Comparison of ENCODE assay signal across 19 cellular contexts in the genomic region with DNA sequence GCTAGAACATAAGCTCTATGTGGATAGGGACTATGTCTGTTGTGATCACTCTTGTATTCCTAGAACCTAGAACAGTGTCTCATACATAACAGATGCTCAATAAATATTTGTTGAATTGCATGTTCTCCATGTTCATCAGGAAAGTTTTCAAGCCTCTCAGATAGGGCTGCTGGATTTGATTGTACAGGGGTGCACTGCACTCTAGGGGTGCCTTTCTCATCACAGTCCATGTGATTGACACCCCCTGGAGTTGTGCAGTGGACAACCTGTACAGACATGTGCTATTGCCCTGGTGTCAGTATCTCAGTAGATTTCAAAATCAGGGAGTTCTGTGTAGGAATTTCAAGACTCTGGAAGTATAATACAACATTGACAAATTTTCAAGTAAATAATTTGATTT. TPM values are rescaled to one million over a fixed set of nuclear protein-coding genes. Genes with fewer than 3 reads are reported as not detected.
DNase-seq lines count a peak whose midpoint lies in the region; ATAC-seq and TF ChIP-seq lines count a peak whose summit lies in the region.
"Had no signal": no experiment of that assay in that cellular context is flagged by ENCODE, and none has a peak within 500 bp of the region (broad histone marks: within the 10 kb centered on the region; RNA-seq: fewer than 3 reads in every experiment).

No MANE protein-coding gene starts in this region.

- H3K4me1 ChIP-seq in GM23248 (ENCODE audit: insufficient read depth) (peaks cover 82% of the 10 kb centered on the region), hepatocyte (ENCODE audit: insufficient read depth) (peaks cover 37% of the 10 kb centered on the region), skeletal muscle tissue (ENCODE audit: control insufficient read depth in 3 of 3, insufficient read depth in 3 of 3, low read length in 3 of 3) (peaks cover 33 to 51% (median 46%) of the 10 kb centered on the region in 3 donors), body of pancreas (peaks cover 51% of the 10 kb centered on the region)
- H3K4me1 ChIP-seq in CD8-positive, alpha-beta memory T cell (ENCODE audit: insufficient read depth, low read length) = peaks cover 6% of the 10 kb centered on the region
- H3K4me1 ChIP-seq: HAP-1 had no signal

- no peak overlapping the region for H2AFZ ChIP-seq in GM23248
- no peak overlapping the region for H2AFZ ChIP-seq in hepatocyte

- peaks cover 77% of the 10 kb centered on the region for H3F3A ChIP-seq in GM23248 (ENCODE audit: insufficient read depth)

- H3K27me3 ChIP-seq in GM23248 (replicated peaks; ENCODE audit: insufficient read depth) = no peaks in the 10 kb centered on the region
- H3K27me3 ChIP-seq in hepatocyte = no peaks in the 10 kb centered on the region
- no peaks in the 10 kb centered on the region for H3K27me3 ChIP-seq in skeletal muscle tissue (ENCODE audit: control insufficient read depth in 3 of 3, insufficient read depth in 3 of 3, low read length in 3 of 3)
- H3K27me3 ChIP-seq in body of pancreas = no peaks in the 10 kb centered on the region
- no peaks in the 10 kb centered on the region for H3K27me3 ChIP-seq in CD8-positive, alpha-beta memory T cell (ENCODE audit: insufficient read depth, low read length, poor library complexity, severe bottlenecking)
- H3K27me3 ChIP-seq: adrenal gland, MG63 had no signal

- no peaks in the 10 kb centered on the region for H3K9me2 ChIP-seq in GM23248 (ENCODE audit: insufficient read depth)
- no peaks in the 10 kb centered on the region for H3K9me2 ChIP-seq in hepatocyte (replicated peaks; ENCODE audit: insufficient read depth)

- no peaks in the 10 kb centered on the region for H4K20me1 ChIP-seq in GM23248 (ENCODE audit: insufficient read depth)
- peaks cover 54% of the 10 kb centered on the region for H4K20me1 ChIP-seq in hepatocyte (ENCODE audit: insufficient read depth, poor library complexity, severe bottlenecking)

- H3K79me2 ChIP-seq in GM23248 (ENCODE audit: insufficient read depth) (peaks cover 95% of the 10 kb centered on the region), hepatocyte (peaks cover 100% of the 10 kb centered on the region)

- H3K27ac ChIP-seq in GM23248 (peak overlapping the region; percentile 89), hepatocyte (peak overlapping the region; percentile 77), skeletal muscle tissue (ENCODE audit: low read depth, low read length) (peak overlapping the region; percentile 2), body of pancreas (peak overlapping the region in 2 of 4 donors; percentile 51 to 52)
- no peak overlapping the region for H3K27ac ChIP-seq in CD8-positive, alpha-beta memory T cell (ENCODE audit: low read depth, low read length)
- H3K27ac ChIP-seq: psoas muscle had no signal

- H3K36me3 Mint-ChIP-seq in brain = peaks cover 36% of the 10 kb centered on the region
- H3K36me3 Mint-ChIP-seq in CD8-positive, alpha-beta memory T cell = peaks cover 13 to 32% (median 23%) of the 10 kb centered on the region in 3 donors

- H3K4me3 ChIP-seq in GM23248 (no peak overlapping the region), hepatocyte (no peak overlapping the region), skeletal muscle tissue (ENCODE audit: low read length in 3 of 3) (no peak overlapping the region), body of pancreas (no peak overlapping the region)
- H3K4me3 ChIP-seq in CD8-positive, alpha-beta memory T cell (ENCODE audit: low read length) = no peak overlapping the region
- H3K4me3 ChIP-seq: adrenal gland, HAP-1, MG63, psoas muscle had no signal

- H3K9ac ChIP-seq in GM23248 (no peak overlapping the region), skeletal muscle tissue (ENCODE audit: low read depth in 1 of 3, low read length in 3 of 3) (no peak overlapping the region)

- intact Hi-C loops in body of pancreas (cut with DNase I) = no loop called here

- peak overlapping the region in 1 of 5 experiments; percentile 29 for H3K4me3 Mint-ChIP-seq in brain
- H3K4me3 Mint-ChIP-seq in CD8-positive, alpha-beta memory T cell = peak overlapping the region in 2 of 7 donors; percentile 2 to 36
- H3K4me3 Mint-ChIP-seq: T-helper 1 cell treated with Interleukin-12 subunit alpha and Interleukin-12 subunit beta and Interleukin-4 antibody, amounts not matched to agents 30 μg/mL and 1 μg/mL, for 36 hours had no signal

- H3K4me2 ChIP-seq in GM23248 (ENCODE audit: unreplicated experiment) (no peak overlapping the region), hepatocyte (no peak overlapping the region)

- CTCF ChIA-PET in CD8-positive, alpha-beta memory T cell (lab: Charles Lee) = no interaction called here

- no peak for TF ChIP-seq CTCF in brain (conservative IDR thresholded peaks at IDR 0.05)
- TF ChIP-seq CTCF in hepatocyte (IDR thresholded peaks at IDR 0.05; ENCODE audit: poor library complexity) = no peak
- no peak for TF ChIP-seq CTCF in body of pancreas (IDR thresholded peaks at IDR 0.05)

- in situ Hi-C loops in GM23248 (cut with MboI) = no loop called here

- no peaks in the 10 kb centered on the region for H3K9me3 Mint-ChIP-seq in brain
- H3K9me3 Mint-ChIP-seq in CD8-positive, alpha-beta memory T cell = no peaks in the 10 kb centered on the region
- H3K9me3 Mint-ChIP-seq: T-helper 1 cell treated with Interleukin-12 subunit alpha and Interleukin-12 subunit beta and Interleukin-4 antibody, amounts not matched to agents 30 μg/mL and 1 μg/mL, for 36 hours had no signal

- no peak for TF ChIP-seq POLR2A in body of pancreas (IDR thresholded peaks at IDR 0.05)

- no peak for ATAC-seq in body of pancreas
- ATAC-seq: Right ventricle myocardium inferior had no signal

- DNase-seq in GM23248 (no peak), hepatocyte (ENCODE audit: low spot score) (no peak), T-helper 2 cell (no peak), epidermal melanocyte (ENCODE audit: insufficient read length, low spot score) (no peak), body of pancreas (no peak)
- no peak for DNase-seq in CD8-positive, alpha-beta memory T cell
- DNase-seq: activated effector memory CD4-positive, alpha-beta T cell treated with Interleukin-2 at 50 U/mL for 16 hours; adrenal gland; MG63; naive B cell; NCI-H146; NCI-H2227 treated with DMSO at 0.1 percent for 48 hours; psoas muscle; stimulated activated naive CD4-positive, alpha-beta T cell had no signal

- H3K4me1 Mint-ChIP-seq in brain = peaks cover 48% of the 10 kb centered on the region
- H3K4me1 Mint-ChIP-seq in CD8-positive, alpha-beta memory T cell = peaks cover 61 to 84% (median 83%) of the 10 kb centered on the region in 3 donors

- peak overlapping the region in 3 of 5 experiments; percentile 38 to 84 (median 62) for H3K27ac Mint-ChIP-seq in brain
- peak overlapping the region in 4 of 8 donors; percentile 19 to 61 (median 57) for H3K27ac Mint-ChIP-seq in CD8-positive, alpha-beta memory T cell
- H3K27ac Mint-ChIP-seq: naive B cell; T-helper 1 cell treated with Interleukin-12 subunit alpha and Interleukin-12 subunit beta and Interleukin-4 antibody, amounts not matched to agents 30 μg/mL and 1 μg/mL, for 36 hours had no signal

- POLR2A ChIA-PET in CD8-positive, alpha-beta memory T cell (lab: Charles Lee) = no interaction called here

- peaks cover 5% of the 10 kb centered on the region; the same call in 1 of the 2 replicates for H3K36me3 ChIP-seq in GM23248 (ENCODE audit: low read depth)
- no peaks in the 10 kb centered on the region for H3K36me3 ChIP-seq in hepatocyte (replicated peaks; ENCODE audit: insufficient read depth, low read depth)
- H3K36me3 ChIP-seq in skeletal muscle tissue (ENCODE audit: control insufficient read depth in 3 of 3, insufficient read depth in 3 of 3, low read length in 3 of 3) = peaks cover 1 to 3% (median 2%) of the 10 kb centered on the region in 3 donors
- H3K36me3 ChIP-seq in body of pancreas (replicated peaks in 1 of 2; ENCODE audit: insufficient read depth in 1 of 2, low read depth in 2 of 2) = no peaks in the 10 kb centered on the region
- no peaks in the 10 kb centered on the region for H3K36me3 ChIP-seq in CD8-positive, alpha-beta memory T cell (ENCODE audit: insufficient read depth, low read length)
- H3K36me3 ChIP-seq: HAP-1 had no signal

- H3K9me3 ChIP-seq in GM23248 (ENCODE audit: low read depth) = no peaks in the 10 kb centered on the region
- no peaks in the 10 kb centered on the region for H3K9me3 ChIP-seq in hepatocyte (ENCODE audit: low read depth)
- no peaks in the 10 kb centered on the region for H3K9me3 ChIP-seq in skeletal muscle tissue (ENCODE audit: control insufficient read depth in 3 of 3, low read length in 3 of 3)
- no peaks in the 10 kb centered on the region for H3K9me3 ChIP-seq in body of pancreas
- no peaks in the 10 kb centered on the region for H3K9me3 ChIP-seq in CD8-positive, alpha-beta memory T cell (ENCODE audit: low read length)
- H3K9me3 ChIP-seq: adrenal gland, HAP-1, MG63, psoas muscle had no signal

- no peaks in the 10 kb centered on the region for H3K27me3 Mint-ChIP-seq in brain
- H3K27me3 Mint-ChIP-seq in CD8-positive, alpha-beta memory T cell = no peaks in the 10 kb centered on the region
- H3K27me3 Mint-ChIP-seq: naive B cell had no signal

RNA-seq across cellular contexts. Expression of gene MBNL2, which starts 58.9 kb away (rescaled TPM):
- total RNA-seq in GM23248 (2014; rRNA removed; shearing (Covaris generic)) = 59.9 and 79.5 TPM in 2 replicates
- polyA plus RNA-seq in GM23248 (2016; fragmentation: Nextera tagmentation; extraction: Ambion mirVana) = 46.7 and 49.1 TPM in 2 replicates
- 11.7 TPM for polyA plus RNA-seq in brain (ENCODE audit: insufficient read depth, low read depth, low replicate concordance)
- total RNA-seq in hepatocyte = 96.8 and 97.9 TPM in 2 replicates
- 27.4 and 33.8 TPM in 2 replicates for polyA plus RNA-seq in hepatocyte
- total RNA-seq in skeletal muscle tissue = 30.3 TPM
- 10 to 100 TPM; 47.5 to 50.8 TPM for total RNA-seq in body of pancreas
- 10 to 100 TPM; 17.7 to 17.8 TPM for total RNA-seq in CD8-positive, alpha-beta memory T cell
- polyA plus RNA-seq in CD8-positive, alpha-beta memory T cell = 15.9 TPM
